20 cellular contexts compared by ENCODE assay signal in genomic region chr17:39533891-39534290, GRCh38.
"Had no signal": no experiment of that assay in that cellular context is flagged by ENCODE, and none has a peak within 500 bp of the region (broad histone marks: within the 10 kb centered on the region; RNA-seq: fewer than 3 reads in every experiment).

No MANE protein-coding gene starts in this region.

- H3K4me3 ChIP-seq: esophagus muscularis mucosa, heart right ventricle, ovary, right lobe of liver, suprapubic skin had no signal

- FAIRE-seq: small intestine had no signal

- H3K4me1 Mint-ChIP-seq: brain had no signal

- H3K27ac ChIP-seq: esophagus muscularis mucosa, ovary, right lobe of liver, suprapubic skin had no signal

- H3K36me3 ChIP-seq: ovary had no signal

- DNase-seq: activated CD4-positive, alpha-beta T cell treated with anti-CD3 and anti-CD28 coated beads, Interleukin-2, amount 10 ng/mL, durations not matched to agents 24 days and 14 days; activated CD8-positive, alpha-beta T cell treated with anti-CD3 and anti-CD28 coated beads, Interleukin-2, amount 10 ng/mL, durations not matched to agents 7 days and 5 days; activated naive CD4-positive, alpha-beta T cell treated with Interleukin-2 at 50 U/mL for 16 hours; activated naive CD8-positive, alpha-beta T cell treated with anti-CD3 and anti-CD28 coated beads, Interleukin-2, amount 10 ng/mL, durations not matched to agents 7 days and 5 days; activated T-cell treated with anti-CD3 and anti-CD28 coated beads, Interleukin-2, amount 50 U/mL, for 24 hours; anterior cingulate cortex; effector CD4-positive, alpha-beta T cell; heart right ventricle; mesenchymal stem cell; naive thymus-derived CD8-positive, alpha-beta T cell; ovary; right lobe of liver; small intestine; stimulated activated CD4-positive, alpha-beta T cell treated with anti-CD3 and anti-CD28 coated beads, Interleukin-15, amount 100 ng/mL, for 24 hours; stimulated activated CD4-positive, alpha-beta T cell treated with anti-CD3 and anti-CD28 coated beads, Interleukin-2, amount 100 ng/mL, for 48 hours; stimulated activated naive CD8-positive, alpha-beta T cell treated with anti-CD3 and anti-CD28 coated beads, Interleukin-15, amount 100 ng/mL, for 72 hours had no signal

- H3K4me1 ChIP-seq: right lobe of liver had no signal

- H3K27me3 ChIP-seq: esophagus muscularis mucosa, heart right ventricle, ovary, right lobe of liver, suprapubic skin had no signal

- H3K4me3 Mint-ChIP-seq: activated CD4-positive, alpha-beta T cell treated with anti-CD3 and anti-CD28 coated beads, Interleukin-2, amount 10 ng/mL, durations not matched to agents 24 days and 14 days; activated CD8-positive, alpha-beta T cell treated with anti-CD3 and anti-CD28 coated beads, Interleukin-2, amount 10 ng/mL, durations not matched to agents 7 days and 5 days; activated naive CD8-positive, alpha-beta T cell treated with anti-CD3 and anti-CD28 coated beads, Interleukin-2, amount 10 ng/mL, durations not matched to agents 7 days and 5 days; activated T-cell treated with anti-CD3 and anti-CD28 coated beads, Interleukin-2, amount 50 U/mL, for 24 hours; brain; naive thymus-derived CD8-positive, alpha-beta T cell; stimulated activated naive CD8-positive, alpha-beta T cell treated with anti-CD3 and anti-CD28 coated beads, Interleukin-15, amount 100 ng/mL, for 72 hours had no signal

- H3K27me3 Mint-ChIP-seq: activated CD4-positive, alpha-beta T cell treated with anti-CD3 and anti-CD28 coated beads, Interleukin-2, amount 10 ng/mL, durations not matched to agents 24 days and 14 days; activated naive CD8-positive, alpha-beta T cell treated with anti-CD3 and anti-CD28 coated beads, Interleukin-2, amount 10 ng/mL, durations not matched to agents 7 days and 5 days; activated T-cell treated with anti-CD3 and anti-CD28 coated beads, Interleukin-2, amount 50 U/mL, for 24 hours; brain; naive thymus-derived CD8-positive, alpha-beta T cell; stimulated activated naive CD8-positive, alpha-beta T cell treated with anti-CD3 and anti-CD28 coated beads, Interleukin-15, amount 100 ng/mL, for 72 hours had no signal

- H3K9me3 ChIP-seq: esophagus muscularis mucosa, heart right ventricle, ovary, right lobe of liver, suprapubic skin had no signal

- H3K9me3 Mint-ChIP-seq: activated CD4-positive, alpha-beta T cell treated with anti-CD3 and anti-CD28 coated beads, Interleukin-2, amount 10 ng/mL, durations not matched to agents 24 days and 14 days; activated naive CD8-positive, alpha-beta T cell treated with anti-CD3 and anti-CD28 coated beads, Interleukin-2, amount 10 ng/mL, durations not matched to agents 7 days and 5 days; activated T-cell treated with anti-CD3 and anti-CD28 coated beads, Interleukin-2, amount 50 U/mL, for 24 hours; activated T-helper 2 cell treated with anti-CD3 and anti-CD28 coated beads, Interferon-gamma antibody, Interleukin-2, Interleukin-4, amounts not matched to agents 10 μg/mL and 5 μg/mL and 100 μg/mL, durations not matched to agents 14 hours and 24 hours and 36 hours; brain; naive thymus-derived CD8-positive, alpha-beta T cell; stimulated activated naive CD8-positive, alpha-beta T cell treated with anti-CD3 and anti-CD28 coated beads, Interleukin-15, amount 100 ng/mL, for 72 hours had no signal

- H3K27ac Mint-ChIP-seq: activated CD4-positive, alpha-beta T cell treated with anti-CD3 and anti-CD28 coated beads, Interleukin-2, amount 10 ng/mL, durations not matched to agents 24 days and 14 days; activated CD8-positive, alpha-beta T cell treated with anti-CD3 and anti-CD28 coated beads, Interleukin-2, amount 10 ng/mL, durations not matched to agents 7 days and 5 days; activated naive CD8-positive, alpha-beta T cell treated with anti-CD3 and anti-CD28 coated beads, Interleukin-2, amount 10 ng/mL, durations not matched to agents 7 days and 5 days; activated T-cell treated with anti-CD3 and anti-CD28 coated beads, Interleukin-2, amount 50 U/mL, for 24 hours; activated T-helper 2 cell treated with anti-CD3 and anti-CD28 coated beads, Interferon-gamma antibody, Interleukin-2, Interleukin-4, amounts not matched to agents 10 μg/mL and 5 μg/mL and 100 μg/mL, durations not matched to agents 14 hours and 24 hours and 36 hours; brain; naive thymus-derived CD8-positive, alpha-beta T cell; stimulated activated naive CD8-positive, alpha-beta T cell treated with anti-CD3 and anti-CD28 coated beads, Interleukin-15, amount 100 ng/mL, for 72 hours had no signal
